ENCODE assay signal across 22 cellular contexts in the genomic region with DNA sequence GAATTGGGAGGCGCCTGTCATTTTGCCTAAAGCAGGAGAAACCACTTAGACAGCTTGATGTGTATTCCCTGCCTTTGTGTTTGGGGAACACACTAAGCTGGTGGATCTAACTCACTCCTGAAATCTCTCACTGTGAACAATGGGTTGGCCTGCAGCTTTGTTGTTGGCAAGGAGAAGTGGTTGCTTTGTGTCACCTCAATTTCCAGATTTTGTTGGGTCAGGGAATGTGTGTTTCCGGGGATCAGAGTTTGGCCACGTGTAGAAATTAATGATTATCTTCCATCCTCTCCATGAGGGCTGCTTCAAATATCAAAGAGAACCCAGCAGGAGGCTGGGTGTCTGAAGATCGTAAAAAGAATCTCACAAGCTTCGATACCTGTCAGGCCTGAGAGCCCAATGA. TPM values are rescaled to one million over a fixed set of nuclear protein-coding genes. Genes with fewer than 3 reads are reported as not detected.
DNase-seq lines count a peak whose midpoint lies in the region; ATAC-seq, FAIRE-seq and TF ChIP-seq lines count a peak whose summit lies in the region.
"Had no signal": no experiment of that assay in that cellular context is flagged by ENCODE, and none has a peak within 500 bp of the region (broad histone marks: within the 10 kb centered on the region; RNA-seq: fewer than 3 reads in every experiment).

No MANE protein-coding gene starts in this region.

- 56% methylated on average over 5 of the region's 5 CpGs for WGBS in SK-N-SH (ENCODE audit: low lambda C conversion rate)
- 37 to 41% methylated on average over 5 of the region's 5 CpGs for WGBS in pancreas, 2 donors
- no CpG with 5 or more reads among the region's 5 CpGs for WGBS in trophoblast cell (ENCODE audit: extremely low coverage, insufficient coverage, insufficient read length)

- H3K4ac ChIP-seq in trophoblast cell (ENCODE audit: low read depth, low read length) = no peak overlapping the region

- H4K8ac ChIP-seq in trophoblast cell (ENCODE audit: low read depth, low read length) = no peak overlapping the region

- H3K9ac ChIP-seq in SK-N-SH = no peak overlapping the region
- no peak overlapping the region for H3K9ac ChIP-seq in trophoblast cell (ENCODE audit: low read length)

- intact Hi-C loops in pancreas (cut with DNase I) = no loop called here
- intact Hi-C loops in sciatic nerve (cut with DNase I) = no loop called here

- H3K4me2 ChIP-seq in SK-N-SH (no peak overlapping the region), trophoblast cell (ENCODE audit: low read length) (no peak overlapping the region)

- no peak for FAIRE-seq in pancreas (lab: Jason Lieb, UNC)
- FAIRE-seq: GM12891 had no signal

- no peak overlapping the region for H2BK12ac ChIP-seq in trophoblast cell (ENCODE audit: low read length)

- H3K9me3 ChIP-seq in SK-N-SH = no peaks in the 10 kb centered on the region
- H3K9me3 ChIP-seq in pancreas = no peaks in the 10 kb centered on the region
- H3K9me3 ChIP-seq in trophoblast cell (ENCODE audit: insufficient read depth, low read depth, low read length) = no peaks in the 10 kb centered on the region

- H2BK5ac ChIP-seq in trophoblast cell (ENCODE audit: low read depth, low read length, poor library complexity) = no peak overlapping the region

- H3K36me3 ChIP-seq in SK-N-SH (replicated peaks in 1 of 2; ENCODE audit: control insufficient read depth in 1 of 2, insufficient read depth in 2 of 2, low read length in 1 of 2) (no peaks in the 10 kb centered on the region), pancreas (no peaks in the 10 kb centered on the region), trophoblast cell (ENCODE audit: control insufficient read depth in 1 of 2, insufficient read depth in 2 of 2, low read length in 2 of 2) (no peaks in the 10 kb centered on the region)

- H3K27ac ChIP-seq in SK-N-SH (ENCODE audit: low read depth in 2 of 2, low read length in 1 of 2) = no peak overlapping the region
- H3K27ac ChIP-seq in pancreas = peak overlapping the region in 1 of 4 donors; percentile 18
- no peak overlapping the region for H3K27ac ChIP-seq in trophoblast cell (ENCODE audit: low read depth, low read length)

- H3K23ac ChIP-seq in trophoblast cell (ENCODE audit: low read length) = no peak overlapping the region

- H3F3A ChIP-seq in SK-N-SH (replicated peaks; ENCODE audit: insufficient read depth) = no peaks in the 10 kb centered on the region

- H3K27me3 ChIP-seq in SK-N-SH (ENCODE audit: insufficient read depth) (no peaks in the 10 kb centered on the region), pancreas (no peaks in the 10 kb centered on the region), trophoblast cell (ENCODE audit: insufficient read depth, low read length) (no peaks in the 10 kb centered on the region)

- ATAC-seq in SK-N-SH treated with all-trans-retinoic acid at 6 μM for 48 hours = no peak
- ATAC-seq in WTC11 = peak; percentile 94
- ATAC-seq in pancreas = peak in 3 of 4 donors; percentile 14 to 44 (median 19)
- no peak for ATAC-seq in GM18505 (IDR thresholded peaks at IDR 0.05; ENCODE audit: unreplicated experiment)
- no peak for ATAC-seq in sciatic nerve
- ATAC-seq: Panc1, Right ventricle myocardium inferior had no signal

- no peaks in the 10 kb centered on the region for H3K79me2 ChIP-seq in SK-N-SH (ENCODE audit: insufficient read depth)
- no peaks in the 10 kb centered on the region for H3K79me2 ChIP-seq in trophoblast cell (ENCODE audit: control insufficient read depth, insufficient read depth, low read length, poor library complexity)

- H3K18ac ChIP-seq in trophoblast cell (ENCODE audit: low read length) = no peak overlapping the region

- no peak overlapping the region for H3K27ac Mint-ChIP-seq in WTC11
- H3K27ac Mint-ChIP-seq: CD4-positive, alpha-beta memory T cell; H9 had no signal

- peaks cover 11% of the 10 kb centered on the region for H3K4me1 Mint-ChIP-seq in WTC11
- H3K4me1 Mint-ChIP-seq: CD4-positive, alpha-beta memory T cell had no signal

- TF ChIP-seq POLR2A in GM18505 (IDR thresholded peaks at IDR 0.05; ENCODE audit: borderline replicate concordance, extremely low read depth, insufficient read depth, insufficient read length) = no peak

- H3K4me1 ChIP-seq in SK-N-SH (ENCODE audit: control insufficient read depth in 1 of 2, insufficient read depth in 2 of 2, low read depth in 1 of 2, low read length in 1 of 2) = no peaks in the 10 kb centered on the region
- H3K4me1 ChIP-seq in pancreas = peaks cover 22 to 46% (median 32%) of the 10 kb centered on the region in 3 donors
- no peaks in the 10 kb centered on the region for H3K4me1 ChIP-seq in trophoblast cell (ENCODE audit: control insufficient read depth in 1 of 2, insufficient read depth in 2 of 2, low read length in 2 of 2)

- POLR2A ChIA-PET in SK-N-SH (lab: Yijun Ruan, JAX) = no interaction called here
- POLR2A ChIA-PET in WTC11 (lab: Charles Lee) = no interaction called here

- TF ChIP-seq EP300 in SK-N-SH (IDR thresholded peaks at IDR 0.05; ENCODE audit: borderline replicate concordance in 1 of 2, low read depth in 1 of 2, low read length in 1 of 2) = no peak

- no peak overlapping the region for H4K12ac ChIP-seq in trophoblast cell (ENCODE audit: low read depth, low read length)

- DNase-seq in SK-N-SH (no peak), WTC11 (ENCODE audit: low spot score) (no peak), iPS-NIHi7 (ENCODE audit: extremely low spot score) (peak; percentile 21), pancreas (no peak), trophoblast cell (no peak), sciatic nerve (ENCODE audit: low spot score) (no peak)
- DNase-seq: 8988T; CD4-positive, alpha-beta memory T cell; DND-41; GF-D8; H9; KBM-7; NCI-H1436; NCI-H2081 treated with DMSO at 0.1 percent for 48 hours; NCI-H2227 treated with DMSO at 0.1 percent for 48 hours; NCI-H524 had no signal

- no peak overlapping the region for H2AK5ac ChIP-seq in trophoblast cell (ENCODE audit: low read length)

- no peak overlapping the region for H3K4me3 Mint-ChIP-seq in WTC11
- H3K4me3 Mint-ChIP-seq: CD4-positive, alpha-beta memory T cell; H9 had no signal

- no peak overlapping the region for H2BK120ac ChIP-seq in trophoblast cell (ENCODE audit: insufficient read depth, low read length, poor library complexity)

- H3K9me3 Mint-ChIP-seq in WTC11 = no peaks in the 10 kb centered on the region
- H3K9me3 Mint-ChIP-seq: CD4-positive, alpha-beta memory T cell; H9 had no signal

- H4K20me1 ChIP-seq in SK-N-SH (ENCODE audit: insufficient read depth) = no peaks in the 10 kb centered on the region

- no peak overlapping the region for H3K14ac ChIP-seq in trophoblast cell (ENCODE audit: low read length)

- H3K79me1 ChIP-seq in trophoblast cell (ENCODE audit: low read length) = no peaks in the 10 kb centered on the region

- no peaks in the 10 kb centered on the region for H3K9me2 ChIP-seq in SK-N-SH

- TF ChIP-seq CTCF in SK-N-SH (IDR thresholded peaks at IDR 0.05) (no peak), WTC11 (IDR thresholded peaks at IDR 0.05) (no peak), pancreas (IDR thresholded peaks at IDR 0.05) (no peak)

- H3K36me3 Mint-ChIP-seq in WTC11 = no peaks in the 10 kb centered on the region
- H3K36me3 Mint-ChIP-seq: CD4-positive, alpha-beta memory T cell had no signal

- CTCF ChIA-PET in SK-N-SH (lab: Yijun Ruan, JAX) = interaction anchor here (0.6 kb wide), 1 partner anchor 14 kb away, joined by 3 read pairs; no protein-coding TSS in a partner anchor
- CTCF ChIA-PET in WTC11 (lab: Charles Lee) = interaction anchor here (0.6 kb wide), 1 partner anchor 10 kb away, joined by 3 read pairs; no protein-coding TSS in a partner anchor

- TF ChIP-seq RAD21 in SK-N-SH (IDR thresholded peaks at IDR 0.05; ENCODE audit: low read length) = no peak

- H4K91ac ChIP-seq in trophoblast cell (ENCODE audit: low read depth, low read length) = no peak overlapping the region

- peak overlapping the region; percentile 24; the same call in 1 of the 2 replicates for H2AFZ ChIP-seq in SK-N-SH (ENCODE audit: low read depth)
- H2AFZ ChIP-seq in trophoblast cell (ENCODE audit: insufficient read depth, low read length, poor library complexity) = no peak overlapping the region

- H3K4me3 ChIP-seq in SK-N-SH (ENCODE audit: low read depth in 2 of 2, low read length in 1 of 2) = no peak overlapping the region
- no peak overlapping the region for H3K4me3 ChIP-seq in pancreas
- no peak overlapping the region for H3K4me3 ChIP-seq in trophoblast cell (ENCODE audit: low read depth, low read length)

- no peaks in the 10 kb centered on the region; the same call in 1 of the 2 replicates for H3K27me3 Mint-ChIP-seq in WTC11 (ENCODE audit: low read depth)

TF ChIP-seq in SK-N-SH, 30 proteins besides CTCF, POLR2A, EP300 and RAD21 (continues in another document):
- no peak for TF ChIP-seq YY1 (IDR thresholded peaks at IDR 0.05; ENCODE audit: low read depth)
- TF ChIP-seq, protein P1, sequence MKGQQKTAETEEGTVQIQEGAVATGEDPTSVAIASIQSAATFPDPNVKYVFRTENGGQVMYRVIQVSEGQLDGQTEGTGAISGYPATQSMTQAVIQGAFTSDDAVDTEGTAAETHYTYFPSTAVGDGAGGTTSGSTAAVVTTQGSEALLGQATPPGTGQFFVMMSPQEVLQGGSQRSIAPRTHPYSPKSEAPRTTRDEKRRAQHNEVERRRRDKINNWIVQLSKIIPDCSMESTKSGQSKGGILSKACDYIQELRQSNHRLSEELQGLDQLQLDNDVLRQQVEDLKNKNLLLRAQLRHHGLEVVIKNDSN (IDR thresholded peaks at IDR 0.05; ENCODE audit: borderline replicate concordance, low read depth) = no peak

RNA-seq across cellular contexts. Expression of a gene that starts 27.8 kb away (rescaled TPM):
- polyA plus RNA-seq in SK-N-SH (2012; rRNA removed) (not detected in 2 replicates), pancreas (1 to 10 TPM; 4.0 to 8.3 TPM)
- not detected in 2 replicates for polyA plus RNA-seq in SK-N-SH (2012; cell fraction: cytosol; rRNA removed)
- polyA plus RNA-seq in SK-N-SH (2012; cell fraction: nucleus; rRNA removed) = not detected in 2 replicates
- total RNA-seq in WTC11 (2021) (0.07 to 0.21 TPM (median 0.07 TPM) in 3 replicates), pancreas (10 to 100 TPM; 10.3 to 20.3 (median 15.6) TPM), sciatic nerve (not detected)
- polyA plus RNA-seq in trophoblast cell (2013) = not detected in 2 replicates
- total RNA-seq: CD4-positive, alpha-beta memory T cell; H9; Right ventricle myocardium inferior had no signal
- polyA plus RNA-seq: BJ; CD4-positive, alpha-beta memory T cell had no signal

Comparison
In these comparisons a context has a peak if more than half of its experiments do, and no peak if none do; other contexts are left out.
1. ATAC-seq: peak in WTC11 (single experiment) and pancreas (3 of 4); none in SK-N-SH treated with all-trans-retinoic acid at 6 μM for 48 hours (single experiment), GM18505 (single experiment) and sciatic nerve (single experiment).